In genomic region chr22:33302549-33302948, GRCh38 we compare ENCODE assay signal across 15 cellular contexts.
DNase-seq lines count a peak whose midpoint lies in the region; ATAC-seq, FAIRE-seq and TF ChIP-seq lines count a peak whose summit lies in the region.
"Had no signal": no experiment of that assay in that cellular context is flagged by ENCODE, and none has a peak within 500 bp of the region (broad histone marks: within the 10 kb centered on the region; RNA-seq: fewer than 3 reads in every experiment).

No MANE protein-coding gene starts in this region.

- intact Hi-C loops in Caco-2 (cut with micrococcal nuclease; ENCODE audit: unreplicated experiment) (loop anchor here (1.0 to 5.0 kb wide), 5 partner anchors 100 to 277 kb away; no protein-coding TSS in a partner anchor), kidney (cut with DNase I) (loop anchor here (10.0 kb wide), 1 partner anchor 622 kb away; the partner anchor contains the start of gene LARGE1), spleen (cut with DNase I; ENCODE audit: low total_unique reads) (loop anchor here (10.0 kb wide), 1 partner anchor 1722 kb away; no protein-coding TSS in a partner anchor)

- H3K4me3 ChIP-seq in Caco-2 (ENCODE audit: low read depth, low read length) (no peak overlapping the region), Karpas-422 (ENCODE audit: low read length) (no peak overlapping the region), kidney (ENCODE audit: low read length in 2 of 2) (peak overlapping the region; percentile 44 to 51), spleen (no peak overlapping the region)
- H3K4me3 ChIP-seq: thoracic aorta had no signal

- H3K36me3 Mint-ChIP-seq in Caco-2 (ENCODE audit: insufficient read depth, unreplicated experiment) = peaks cover 5% of the 10 kb centered on the region
- H3K36me3 Mint-ChIP-seq in T-helper 17 cell (ENCODE audit: low read depth) = no peaks in the 10 kb centered on the region
- H3K36me3 Mint-ChIP-seq in activated CD4-positive, alpha-beta T cell treated with anti-CD3 and anti-CD28 coated beads, Interleukin-2, amount 10 ng/mL, durations not matched to agents 7 days and 5 days (ENCODE audit: low read depth) = no peaks in the 10 kb centered on the region
- H3K36me3 Mint-ChIP-seq: activated naive CD4-positive, alpha-beta T cell treated with anti-CD3 and anti-CD28 coated beads, Interleukin-2, amount 50 U/mL, for 24 hours; mesothelial cell of epicardium had no signal

- peak overlapping the region; percentile 80 for H3K4me2 ChIP-seq in Karpas-422 (ENCODE audit: low read depth, low read length, poor library complexity, severe bottlenecking)

- H3K79me2 ChIP-seq in Karpas-422 (ENCODE audit: low read length) = no peaks in the 10 kb centered on the region

- H3K27me3 Mint-ChIP-seq in Caco-2 (ENCODE audit: insufficient read depth, unreplicated experiment) (no peaks in the 10 kb centered on the region), T-helper 17 cell (peaks cover 10% of the 10 kb centered on the region)
- H3K27me3 Mint-ChIP-seq in activated CD4-positive, alpha-beta T cell treated with anti-CD3 and anti-CD28 coated beads, Interleukin-2, amount 10 ng/mL, durations not matched to agents 7 days and 5 days = no peaks in the 10 kb centered on the region
- H3K27me3 Mint-ChIP-seq: activated CD4-positive, alpha-beta memory T cell treated with anti-CD3 and anti-CD28 coated beads, Interleukin-2, amount 10 ng/mL, durations not matched to agents 7 days and 5 days had no signal

- H3K27ac Mint-ChIP-seq in Caco-2 (ENCODE audit: unreplicated experiment) (peak overlapping the region; percentile 71), T-helper 17 cell (no peak overlapping the region)
- no peak overlapping the region for H3K27ac Mint-ChIP-seq in activated CD4-positive, alpha-beta T cell treated with anti-CD3 and anti-CD28 coated beads, Interleukin-2, amount 10 ng/mL, durations not matched to agents 7 days and 5 days
- H3K27ac Mint-ChIP-seq: activated CD4-positive, alpha-beta memory T cell treated with anti-CD3 and anti-CD28 coated beads, Interleukin-2, amount 10 ng/mL, durations not matched to agents 7 days and 5 days; activated naive CD4-positive, alpha-beta T cell treated with anti-CD3 and anti-CD28 coated beads, Interleukin-2, amount 50 U/mL, for 24 hours; mesothelial cell of epicardium had no signal

- POLR2A ChIA-PET in Caco-2 (lab: Charles Lee) = no interaction called here
- POLR2A ChIA-PET in activated CD4-positive, alpha-beta T cell treated with anti-CD3 and anti-CD28 coated beads, Interleukin-2, amount 10 ng/mL, durations not matched to agents 7 days and 5 days (lab: Charles Lee) = no interaction called here

- no peaks in the 10 kb centered on the region for H4K20me1 ChIP-seq in Karpas-422 (ENCODE audit: insufficient read depth, low read depth, low read length)

- H3K27me3 ChIP-seq in Caco-2 (replicated peaks; ENCODE audit: control insufficient read depth, insufficient read depth, low read length) = no peaks in the 10 kb centered on the region
- no peaks in the 10 kb centered on the region for H3K27me3 ChIP-seq in Karpas-422 (ENCODE audit: low read length)
- no peaks in the 10 kb centered on the region for H3K27me3 ChIP-seq in spleen (replicated peaks in 1 of 7)

- no peaks in the 10 kb centered on the region for H3K9me3 Mint-ChIP-seq in Caco-2 (ENCODE audit: unreplicated experiment)
- no peaks in the 10 kb centered on the region for H3K9me3 Mint-ChIP-seq in activated CD4-positive, alpha-beta T cell treated with anti-CD3 and anti-CD28 coated beads, Interleukin-2, amount 10 ng/mL, durations not matched to agents 7 days and 5 days
- H3K9me3 Mint-ChIP-seq: activated naive CD4-positive, alpha-beta T cell treated with anti-CD3 and anti-CD28 coated beads, Interleukin-2, amount 50 U/mL, for 24 hours; activated T-cell treated with anti-CD3 and anti-CD28 coated beads, Interleukin-2, amount 50 U/mL, for 4 hours; mesothelial cell of epicardium had no signal

- H3K36me3 ChIP-seq in Caco-2 (ENCODE audit: control insufficient read depth, insufficient read depth, low read length) = no peaks in the 10 kb centered on the region
- H3K36me3 ChIP-seq in Karpas-422 (ENCODE audit: insufficient read depth, low read length) = no peaks in the 10 kb centered on the region
- H3K36me3 ChIP-seq in kidney (ENCODE audit: control insufficient read depth in 1 of 2, insufficient read depth in 2 of 2, low read length in 2 of 2) = no peaks in the 10 kb centered on the region
- peaks cover 0 to 4% (median 0%) of the 10 kb centered on the region in 6 donors for H3K36me3 ChIP-seq in spleen
- H3K36me3 ChIP-seq: thoracic aorta had no signal

- no peak overlapping the region for H2AFZ ChIP-seq in Karpas-422 (ENCODE audit: low read length)

- DNase-seq in Caco-2 (no peak), Karpas-422 (no peak), kidney (no peak), spleen (peak; percentile 70), T-helper 17 cell (no peak)
- DNase-seq in activated CD4-positive, alpha-beta T cell treated with anti-CD3 and anti-CD28 coated beads, Interleukin-2, amount 10 ng/mL, durations not matched to agents 7 days and 5 days = no peak
- DNase-seq: NCI-H1417 treated with DMSO at 0.1 percent for 48 hours had no signal

- CTCF ChIA-PET in Caco-2 (lab: Charles Lee) = interaction anchor here (0.6 to 1.5 kb wide), 6 partner anchors 23 to 618 kb away, joined by 3 to 7 read pairs (median 4); partner anchors contain the start of gene LARGE1
- CTCF ChIA-PET in activated CD4-positive, alpha-beta T cell treated with anti-CD3 and anti-CD28 coated beads, Interleukin-2, amount 10 ng/mL, durations not matched to agents 7 days and 5 days (lab: Charles Lee) = interaction anchor here (1.2 kb wide), 1 partner anchor 14 kb away, joined by 3 read pairs; no protein-coding TSS in a partner anchor

- H3K9me3 ChIP-seq in Caco-2 (no peaks in the 10 kb centered on the region), Karpas-422 (ENCODE audit: low read length) (no peaks in the 10 kb centered on the region), kidney (ENCODE audit: control insufficient read depth in 1 of 2, low read length in 2 of 2) (no peaks in the 10 kb centered on the region), spleen (no peaks in the 10 kb centered on the region), T-helper 17 cell (ENCODE audit: control insufficient read depth, low read length, poor library complexity, severe bottlenecking) (no peaks in the 10 kb centered on the region)
- H3K9me3 ChIP-seq: thoracic aorta had no signal

- BruUV-seq in Caco-2 (replicated peaks; lab: Mats Ljungman, UMichigan) = no TSS peak

- peak overlapping the region; percentile 38 for H3K4me3 Mint-ChIP-seq in Caco-2 (ENCODE audit: unreplicated experiment)
- H3K4me3 Mint-ChIP-seq in T-helper 17 cell = no peak overlapping the region
- no peak overlapping the region for H3K4me3 Mint-ChIP-seq in activated CD4-positive, alpha-beta T cell treated with anti-CD3 and anti-CD28 coated beads, Interleukin-2, amount 10 ng/mL, durations not matched to agents 7 days and 5 days
- H3K4me3 Mint-ChIP-seq: activated CD4-positive, alpha-beta memory T cell treated with anti-CD3 and anti-CD28 coated beads, Interleukin-2, amount 10 ng/mL, durations not matched to agents 7 days and 5 days; activated naive CD4-positive, alpha-beta T cell treated with anti-CD3 and anti-CD28 coated beads, Interleukin-2, amount 50 U/mL, for 24 hours; activated T-cell treated with anti-CD3 and anti-CD28 coated beads, Interleukin-2, amount 50 U/mL, for 4 hours; mesothelial cell of epicardium had no signal

- H3K9me2 ChIP-seq in Karpas-422 (replicated peaks; ENCODE audit: insufficient read depth, low read length) = no peaks in the 10 kb centered on the region

- ATAC-seq in T-helper 17 cell (no peak), HG03159 (IDR thresholded peaks at IDR 0.05; ENCODE audit: unreplicated experiment) (no peak)

- H3K4me1 ChIP-seq in Caco-2 (0 out of 2 replicates have a peak, but pooled peaks cover 6% of the 10 kb centered on the region), Karpas-422 (ENCODE audit: low read length) (peaks cover 47% of the 10 kb centered on the region), kidney (ENCODE audit: control insufficient read depth in 1 of 2, insufficient read depth in 1 of 2, low read depth in 1 of 2, low read length in 2 of 2) (peaks cover 9 to 16% of the 10 kb centered on the region in 2 donors), spleen (peaks cover 5 to 53% (median 27%) of the 10 kb centered on the region in 6 donors)

- no peak overlapping the region for H3K9ac ChIP-seq in Karpas-422 (ENCODE audit: low read length)
- peak overlapping the region in 1 of 2 donors; percentile 47 for H3K9ac ChIP-seq in kidney (ENCODE audit: low read length in 2 of 2)

- H3K27ac ChIP-seq in Karpas-422 (ENCODE audit: low read length) (no peak overlapping the region), kidney (ENCODE audit: low read depth in 2 of 2, low read length in 2 of 2) (no peak overlapping the region), spleen (peak overlapping the region in 1 of 8 donors; percentile 10)
- H3K27ac ChIP-seq: coronary artery, thoracic aorta had no signal

- TF ChIP-seq POLR2A in spleen (IDR thresholded peaks at IDR 0.05) = no peak

- H3K4me1 Mint-ChIP-seq in Caco-2 (ENCODE audit: low read depth, unreplicated experiment) (peaks cover 6% of the 10 kb centered on the region), T-helper 17 cell (no peaks in the 10 kb centered on the region)
- no peaks in the 10 kb centered on the region for H3K4me1 Mint-ChIP-seq in activated CD4-positive, alpha-beta T cell treated with anti-CD3 and anti-CD28 coated beads, Interleukin-2, amount 10 ng/mL, durations not matched to agents 7 days and 5 days
- H3K4me1 Mint-ChIP-seq: activated CD4-positive, alpha-beta memory T cell treated with anti-CD3 and anti-CD28 coated beads, Interleukin-2, amount 10 ng/mL, durations not matched to agents 7 days and 5 days; activated naive CD4-positive, alpha-beta T cell treated with anti-CD3 and anti-CD28 coated beads, Interleukin-2, amount 50 U/mL, for 24 hours; mesothelial cell of epicardium had no signal

- no peak for TF ChIP-seq CTCF in Caco-2 (IDR thresholded peaks at IDR 0.05; ENCODE audit: insufficient read depth in 1 of 2, low read depth in 1 of 2, low read length in 1 of 2, severe bottlenecking in 1 of 2, unreplicated experiment in 1 of 2)
- no peak for TF ChIP-seq CTCF in kidney (IDR thresholded peaks at IDR 0.05; ENCODE audit: borderline replicate concordance, extremely low read depth, insufficient read depth)
- TF ChIP-seq CTCF in spleen (IDR thresholded peaks at IDR 0.05 in 8 of 11, conservative IDR thresholded peaks at IDR 0.05 in 3 of 11) = no peak

- 51 to 76% (median 70%) methylated on average over 11 of the region's 11 CpGs for WGBS in spleen, 5 donors

- FAIRE-seq in kidney (lab: Jason Lieb, UNC) = no peak
- FAIRE-seq: HTR-8/SVneo had no signal

Comparison
In these comparisons a context has a peak if more than half of its experiments do, and no peak if none do; other contexts are left out.
1. H3K4me3 ChIP-seq: peak in kidney (2 of 2); none in Caco-2 (single experiment), Karpas-422 (single experiment) and spleen (0 of 8).